8 cellular contexts compared by ENCODE assay signal in genomic region chr16:4370570-4371480, GRCh38. TPM values are rescaled to one million over a fixed set of nuclear protein-coding genes. Genes with fewer than 3 reads are reported as not detected.
A peak's percentile ranks its signal among the peaks of the same experiment; 100 is the strongest.
DNase-seq lines count a peak whose midpoint lies in the region; ATAC-seq and TF ChIP-seq lines count a peak whose summit lies in the region.

No MANE protein-coding gene starts in this region.

- peak in 1 of 2 donors; percentile 77 for TF ChIP-seq EP300 in tibial nerve (IDR thresholded peaks at IDR 0.05)

- H3K14ac ChIP-seq in IMR-90 (replicated peaks; ENCODE audit: low read depth, low read length) = peak overlapping the region; percentile 69

- peaks cover 35% of the 10 kb centered on the region for H3K4me1 Mint-ChIP-seq in chondrocyte (ENCODE audit: low read depth)

- peak overlapping the region; percentile 36 for H3K4me3 Mint-ChIP-seq in chondrocyte (ENCODE audit: unreplicated experiment)

- H3K4me2 ChIP-seq in IMR-90 (ENCODE audit: low read depth, low read length) = peak overlapping the region; percentile 87

- H3K27ac Mint-ChIP-seq in chondrocyte (ENCODE audit: unreplicated experiment) = peak overlapping the region; percentile 94

- H2AFZ ChIP-seq in IMR-90 (replicated peaks; ENCODE audit: low read length, poor library complexity) = peak overlapping the region; percentile 81

- H3K4me1 ChIP-seq in IMR-90 (ENCODE audit: control insufficient read depth, insufficient read depth, low read length) (peaks cover 36% of the 10 kb centered on the region), tibial nerve (peaks cover 0 to 71% (median 59%) of the 10 kb centered on the region in 4 donors)

- peak overlapping the region; percentile 53; the same call in 1 of the 2 replicates for H3K56ac ChIP-seq in IMR-90 (ENCODE audit: extremely low read depth, insufficient read depth, low read length)

- peak overlapping the region; percentile 3 to 87; a peak in 2 of 4 replicates for H4K8ac ChIP-seq in IMR-90 (ENCODE audit: low read depth in 2 of 2, low read length in 2 of 2)

- no peaks in the 10 kb centered on the region for H3K9me3 Mint-ChIP-seq in chondrocyte (ENCODE audit: low read depth)

- peak overlapping the region; percentile 76; the same call in 1 of the 2 replicates for H3K23ac ChIP-seq in IMR-90 (ENCODE audit: low read depth, low read length)

- H3K79me1 ChIP-seq in IMR-90 (ENCODE audit: low read depth in 1 of 2, low read length in 2 of 2) = peaks cover 4 to 57% of the 10 kb centered on the region in 2 experiments; a peak in 3 of 4 replicates

- H3K36me3 ChIP-seq in IMR-90 (ENCODE audit: control insufficient read depth, insufficient read depth, low read length) = peaks cover 2% of the 10 kb centered on the region; the same call in 1 of the 2 replicates
- no peaks in the 10 kb centered on the region for H3K36me3 ChIP-seq in tibial nerve

- CTCF ChIA-PET in IMR-90 (lab: Yijun Ruan, JAX) = interaction anchor here (0.6 to 1.5 kb wide), 2 partner anchors 39 to 91 kb away, joined by 3 read pairs; no protein-coding TSS in a partner anchor

- H2BK15ac ChIP-seq in IMR-90 (ENCODE audit: low read depth, low read length) = peak overlapping the region; percentile 64; the same call in 2 of the 3 replicates

- peaks cover 2% of the 10 kb centered on the region for H3K36me3 Mint-ChIP-seq in chondrocyte (ENCODE audit: low read depth)

- TF ChIP-seq POLR2A in IMR-90 (IDR thresholded peaks at IDR 0.05; ENCODE audit: low read depth, low read length) (no peak), tibial nerve (IDR thresholded peaks at IDR 0.05) (no peak)

- intact Hi-C loops in IMR-90 (cut with micrococcal nuclease) = no loop called here

- H2BK5ac ChIP-seq in IMR-90 (ENCODE audit: low read depth, low read length, poor library complexity, severe bottlenecking) = peak overlapping the region; percentile 91

- H3K4ac ChIP-seq in IMR-90 (ENCODE audit: low read depth, low read length) = peak overlapping the region; percentile 95

- TF ChIP-seq CTCF in IMR-90 (conservative IDR thresholded peaks at IDR 0.05; ENCODE audit: low read depth, low read length) (no peak), chondrocyte (IDR thresholded peaks at IDR 0.05) (no peak), tibial nerve (IDR thresholded peaks at IDR 0.05) (no peak)

- peak overlapping the region; percentile 86 for H2BK20ac ChIP-seq in IMR-90 (ENCODE audit: low read depth, low read length)

- peak overlapping the region; percentile 57 for H4K5ac ChIP-seq in IMR-90 (ENCODE audit: low read depth, low read length)

- H4K91ac ChIP-seq in IMR-90 (ENCODE audit: insufficient read depth, low read depth, low read length) = peak overlapping the region; percentile 95

- H3K27me3 Mint-ChIP-seq in chondrocyte (ENCODE audit: low read depth) = no peaks in the 10 kb centered on the region

- ATAC-seq in IMR-90 (ENCODE audit: low read depth) (peak; percentile 25), GM21723 (IDR thresholded peaks at IDR 0.05; ENCODE audit: unreplicated experiment) (no peak), GM19463 (IDR thresholded peaks at IDR 0.05; ENCODE audit: unreplicated experiment) (no peak)

- TF ChIP-seq RAD21 in IMR-90 (IDR thresholded peaks at IDR 0.05; ENCODE audit: low read length) = no peak

- peak overlapping the region; percentile 96 for H2AK9ac ChIP-seq in IMR-90 (replicated peaks; ENCODE audit: low read depth, low read length, poor library complexity)

- peak overlapping the region; percentile 90 for H2AK5ac ChIP-seq in IMR-90 (ENCODE audit: low read depth, low read length)

- dilution Hi-C loops in IMR-90 (cut with HindIII; ENCODE audit: low sequenced_read_pairs, unreplicated experiment) = no loop called here

- DNase-seq in IMR-90 (peak; percentile 93), chondrocyte (ENCODE audit: low spot score) (no peak), medulla oblongata (ENCODE audit: extremely low spot score) (peak; percentile 62), tibial nerve (ENCODE audit: low spot score in 2 of 2) (peak; percentile 70 to 71), SIG-M5 treated with dmso at 0.1 percent for 504 hours (lab: John Stamatoyannopoulos, UW; ENCODE audit: unreplicated experiment) (no peak)
- no peak for DNase-seq in activated naive CD4-positive, alpha-beta T cell treated with Interleukin-2 at 50 U/mL for 16 hours

- no peaks in the 10 kb centered on the region for H3K9me3 ChIP-seq in IMR-90 (ENCODE audit: control insufficient read depth, insufficient read depth, low read length)
- no peaks in the 10 kb centered on the region for H3K9me3 ChIP-seq in tibial nerve

- H3K4me3 ChIP-seq in IMR-90 (ENCODE audit: insufficient read depth, low read depth, low read length) = peak overlapping the region; percentile 32; the same call in 1 of the 2 replicates
- H3K4me3 ChIP-seq in tibial nerve = peak overlapping the region; percentile 55 to 81 (median 64)

- POLR2A ChIA-PET in IMR-90 (lab: Charles Lee; ENCODE audit: unreplicated experiment) = interaction anchor here (0.6 to 1.1 kb wide), 2 partner anchors 61 to 81 kb away, joined by 3 to 11 read pairs; no protein-coding TSS in a partner anchor

- H4K20me1 ChIP-seq in IMR-90 (ENCODE audit: insufficient read depth, low read length) = peaks cover 48% of the 10 kb centered on the region

- peaks cover 27% of the 10 kb centered on the region for H3K9me1 ChIP-seq in IMR-90 (ENCODE audit: insufficient read depth, low read length)

- H3K27me3 ChIP-seq in IMR-90 (ENCODE audit: control insufficient read depth, insufficient read depth, low read length) = no peaks in the 10 kb centered on the region
- H3K27me3 ChIP-seq in tibial nerve = no peaks in the 10 kb centered on the region

- H3K18ac ChIP-seq in IMR-90 (ENCODE audit: low read depth, low read length) = peak overlapping the region; percentile 81

- peak overlapping the region; percentile 90 for H2BK120ac ChIP-seq in IMR-90 (ENCODE audit: low read depth, low read length)

- H3K27ac ChIP-seq in IMR-90 (ENCODE audit: insufficient read depth, low read length) (peak overlapping the region; percentile 88), tibial nerve (peak overlapping the region; percentile 81 to 95 (median 89))

- in situ Hi-C loops in IMR-90 (cut with MboI; ENCODE audit: low sequenced_read_pairs) = no loop called here

- peak overlapping the region; percentile 24 for H3K9ac ChIP-seq in IMR-90 (ENCODE audit: low read depth, low read length)

- BruUV-seq in IMR-90 (replicated peaks; lab: Mats Ljungman, UMichigan) = no TSS peak

- 33% methylated on average over 1 of the region's 15 CpGs; no CpG with 5 or more reads in 1 of the 2 experiments for WGBS in IMR-90 (ENCODE audit: extremely low coverage in 2 of 2, insufficient read length in 1 of 2), 2 experiments
- 6 to 30% methylated on average over 3 to 15 of the region's 15 CpGs for WGBS in tibial nerve, 2 donors

TF ChIP-seq in IMR-90, 13 proteins besides CTCF, POLR2A, EP300 and RAD21:
- TF ChIP-seq BHLHE40 (IDR thresholded peaks at IDR 0.05; ENCODE audit: low read depth, low read length) = peak; percentile 70; the same call in 1 of the 2 replicates
- peak; percentile 93; the same call in 1 of the 2 replicates for TF ChIP-seq MAZ (IDR thresholded peaks at IDR 0.05; ENCODE audit: borderline replicate concordance, low read depth, low read length)
- TF ChIP-seq NFE2L2 (IDR thresholded peaks at IDR 0.05; ENCODE audit: low read depth, low read length) = peak; percentile 11; the same call in 1 of the 2 replicates
- no peak for TF ChIP-seq CHD1 (IDR thresholded peaks at IDR 0.05; ENCODE audit: low read depth, low read length)
- TF ChIP-seq FOS (IDR thresholded peaks at IDR 0.05; ENCODE audit: low read depth, low read length) = peak; percentile 29; the same call in 1 of the 2 replicates

RNA-seq across cellular contexts. Expression of gene VASN, which starts 0.8 kb away (rescaled TPM):
- 9.3 and 10.3 TPM in 2 replicates for total RNA-seq in IMR-90 (2012; rRNA removed)
- 83.8 and 87.2 TPM in 2 replicates for polyA plus RNA-seq in IMR-90 (2012; rRNA removed)
- 83.6 and 183 TPM in 2 replicates for polyA plus RNA-seq in IMR-90 (2012; cell fraction: cytosol; rRNA removed)
- 42.8 and 134 TPM in 2 replicates for polyA plus RNA-seq in IMR-90 (2012; cell fraction: nucleus; rRNA removed; ENCODE audit: low replicate concordance)
- 79.7 to 82.0 TPM (median 81.8 TPM) in 3 replicates for total RNA-seq in chondrocyte
- total RNA-seq in tibial nerve = 10 to 100 TPM; 31.0 to 58.1 (median 32.9) TPM

RNA-seq across cellular contexts. Expression of gene PAM16, which starts 19.7 kb away (rescaled TPM):
- total RNA-seq in IMR-90 (2012; rRNA removed) = 17.9 and 25.6 TPM in 2 replicates
- polyA plus RNA-seq in IMR-90 (2012; rRNA removed) = 48.4 and 69.5 TPM in 2 replicates
- 84.0 and 105 TPM in 2 replicates for polyA plus RNA-seq in IMR-90 (2012; cell fraction: cytosol; rRNA removed)
- polyA plus RNA-seq in IMR-90 (2012; cell fraction: nucleus; rRNA removed; ENCODE audit: low replicate concordance) = 70.0 and 101 TPM in 2 replicates
- 21.6 to 24.4 TPM (median 22.4 TPM) in 3 replicates for total RNA-seq in chondrocyte
- 10 to 100 TPM; 45.1 to 95.1 (median 60.7) TPM for total RNA-seq in tibial nerve

RNA-seq across cellular contexts. Expression of gene CORO7, which starts 45.6 kb away (rescaled TPM):
- total RNA-seq in IMR-90 (2012; rRNA removed) (6.3 and 7.8 TPM in 2 replicates), chondrocyte (18.8 to 26.0 TPM (median 24.6 TPM) in 3 replicates), tibial nerve (10 to 100 TPM; 27.8 to 77.4 (median 52.1) TPM)
- 23.6 and 26.7 TPM in 2 replicates for polyA plus RNA-seq in IMR-90 (2012; rRNA removed)
- polyA plus RNA-seq in IMR-90 (2012; cell fraction: cytosol; rRNA removed) = 4.2 and 9.3 TPM in 2 replicates
- 135 and 301 TPM in 2 replicates for polyA plus RNA-seq in IMR-90 (2012; cell fraction: nucleus; rRNA removed; ENCODE audit: low replicate concordance)

RNA-seq across cellular contexts. Expression of gene DNAJA3, which starts 54.8 kb away (rescaled TPM):
- total RNA-seq in IMR-90 (2012; rRNA removed) = 36.9 and 38.0 TPM in 2 replicates
- 40.2 TPM in 2 replicates for polyA plus RNA-seq in IMR-90 (2012; rRNA removed)
- polyA plus RNA-seq in IMR-90 (2012; cell fraction: cytosol; rRNA removed) = 28.2 and 36.0 TPM in 2 replicates
- polyA plus RNA-seq in IMR-90 (2012; cell fraction: nucleus; rRNA removed; ENCODE audit: low replicate concordance) = 75.3 and 86.2 TPM in 2 replicates
- total RNA-seq in chondrocyte = 27.5 to 28.0 TPM (median 27.8 TPM) in 3 replicates
- total RNA-seq in tibial nerve = 10 to 100 TPM; 37.6 to 53.0 (median 49.2) TPM

RNA-seq across cellular contexts. Expression of gene GLIS2, which starts 55.0 kb away (rescaled TPM):
- total RNA-seq in IMR-90 (2012; rRNA removed) (0.36 and 0.56 TPM in 2 replicates), chondrocyte (58.7 to 62.8 TPM (median 61.2 TPM) in 3 replicates), tibial nerve (10 to 100 TPM in 3 of 4 donors, 1 to 10 TPM in 1; 9.0 to 11.1 (median 10.8) TPM)
- 8.4 and 9.0 TPM in 2 replicates for polyA plus RNA-seq in IMR-90 (2012; rRNA removed)
- polyA plus RNA-seq in IMR-90 (2012; cell fraction: cytosol; rRNA removed) = 6.1 and 12.6 TPM in 2 replicates
- polyA plus RNA-seq in IMR-90 (2012; cell fraction: nucleus; rRNA removed; ENCODE audit: low replicate concordance) = 15.5 and 36.4 TPM in 2 replicates

Comparison
In these comparisons a context has a peak if more than half of its experiments do, and no peak if none do; other contexts are left out.
1. DNase-seq: peak in IMR-90 (single experiment), medulla oblongata (single experiment) and tibial nerve (2 of 2); none in chondrocyte (single experiment), SIG-M5 treated with dmso at 0.1 percent for 504 hours (single experiment) and activated naive CD4-positive, alpha-beta T cell treated with Interleukin-2 at 50 U/mL for 16 hours (single experiment).